1 cellular context compared by ENCODE assay signal in the genomic region with DNA sequence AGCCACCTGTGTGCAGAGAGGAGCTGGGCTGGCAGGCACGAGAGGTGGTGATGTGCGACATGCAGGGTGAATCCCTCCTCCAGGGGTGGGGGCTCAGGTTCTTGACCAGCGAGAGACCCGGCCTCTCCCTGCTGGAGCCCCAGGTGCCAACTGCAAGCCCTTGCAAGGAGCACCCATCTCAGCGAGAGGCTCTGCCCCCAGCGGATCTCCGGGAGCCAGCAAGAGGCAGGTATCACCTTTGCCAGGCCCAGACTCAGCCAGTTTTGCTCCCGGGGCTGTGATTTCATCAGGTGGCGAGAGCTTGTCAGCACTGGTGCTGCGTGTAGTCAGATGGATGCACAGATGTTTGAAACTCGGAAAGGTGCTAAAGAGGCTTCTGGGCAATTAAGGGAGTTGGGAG.
TF ChIP-seq lines count a peak whose summit lies in the region.

No MANE protein-coding gene starts in this region.

TF ChIP-seq in GM23338, 12 proteins besides CTCF, POLR2A, EP300 and RAD21 (continued from another document):
- no peak for TF ChIP-seq ETS1 (IDR thresholded peaks at IDR 0.05)
